11 cellular contexts compared by ENCODE assay signal in genomic region chr14:80940146-80940545, GRCh38. TPM values are rescaled to one million over a fixed set of nuclear protein-coding genes. Genes with fewer than 3 reads are reported as not detected.
DNase-seq lines count a peak whose midpoint lies in the region; ATAC-seq and TF ChIP-seq lines count a peak whose summit lies in the region.
"Had no signal": no experiment of that assay in that cellular context is flagged by ENCODE, and none has a peak within 500 bp of the region (broad histone marks: within the 10 kb centered on the region; RNA-seq: fewer than 3 reads in every experiment).

No MANE protein-coding gene starts in this region.

- H3K4me3 Mint-ChIP-seq in activated naive CD4-positive, alpha-beta T cell treated with anti-CD3 and anti-CD28 coated beads, Interleukin-2, amount 50 U/mL, for 24 hours = peak overlapping the region; percentile 90
- H3K4me3 Mint-ChIP-seq in activated B cell treated with CpG ODN at 0.5 μM for 24 hours (peak overlapping the region; percentile 19), type B pancreatic cell (peak overlapping the region; percentile 22)

- H3K9me3 Mint-ChIP-seq in activated naive CD4-positive, alpha-beta T cell treated with anti-CD3 and anti-CD28 coated beads, Interleukin-2, amount 50 U/mL, for 24 hours = no peaks in the 10 kb centered on the region
- no peaks in the 10 kb centered on the region for H3K9me3 Mint-ChIP-seq in activated B cell treated with CpG ODN at 0.5 μM for 24 hours
- no peaks in the 10 kb centered on the region for H3K9me3 Mint-ChIP-seq in type B pancreatic cell

- POLR2A ChIA-PET in activated B cell treated with CpG ODN at 0.5 μM for 24 hours (lab: Charles Lee) = interaction anchor here (3.1 kb wide), 1 partner anchor 279 kb away, joined by 16 read pairs; no protein-coding TSS in a partner anchor

- H3K36me3 Mint-ChIP-seq in activated naive CD4-positive, alpha-beta T cell treated with anti-CD3 and anti-CD28 coated beads, Interleukin-2, amount 50 U/mL, for 24 hours = peaks cover 4% of the 10 kb centered on the region
- H3K36me3 Mint-ChIP-seq in activated B cell treated with CpG ODN at 0.5 μM for 24 hours (ENCODE audit: low read depth) = peaks cover 1% of the 10 kb centered on the region
- H3K36me3 Mint-ChIP-seq in type B pancreatic cell = no peaks in the 10 kb centered on the region

- TF ChIP-seq CTCF in activated B cell treated with CpG ODN at 0.5 μM for 24 hours (IDR thresholded peaks at IDR 0.05) (no peak), type B pancreatic cell (conservative IDR thresholded peaks at IDR 0.05) (no peak)

- DNase-seq in activated naive CD4-positive, alpha-beta T cell (lab: John Stamatoyannopoulos, UW) = no peak
- DNase-seq in activated B cell treated with CpG ODN at 0.5 μM for 24 hours = no peak
- DNase-seq in type B pancreatic cell (ENCODE audit: extremely low spot score, unreplicated experiment) = no peak
- DNase-seq in left lobe of liver (ENCODE audit: low spot score) = no peak
- DNase-seq in left cardiac atrium = no peak
- no peak for DNase-seq in activated CD8-positive, alpha-beta memory T cell treated with anti-CD3 and anti-CD28 coated beads, Interleukin-2, amount 50 U/mL, for 4 hours
- DNase-seq: NCI-H187 treated with DMSO at 0.1 percent for 48 hours; stimulated activated CD8-positive, alpha-beta memory T cell treated with anti-CD3 and anti-CD28 coated beads, Interleukin-4, amount 100 ng/mL, for 48 hours had no signal

- intact Hi-C loops in activated B cell treated with CpG ODN at 0.5 μM for 24 hours (cut with micrococcal nuclease) = no loop called here
- intact Hi-C loops in left cardiac atrium (cut with DNase I) = loop anchor here in 1 of 2 donors (5.0 kb wide), 1 partner anchor 227 kb away; no protein-coding TSS in a partner anchor

- ATAC-seq in HG03520 (IDR thresholded peaks at IDR 0.05; ENCODE audit: unreplicated experiment) (peak; percentile 28), activated B cell treated with CpG ODN at 0.5 μM for 24 hours (ENCODE audit: low read depth) (no peak), left lobe of liver (no peak), left cardiac atrium (no peak)

- peaks cover 24% of the 10 kb centered on the region for H3K4me1 Mint-ChIP-seq in activated naive CD4-positive, alpha-beta T cell treated with anti-CD3 and anti-CD28 coated beads, Interleukin-2, amount 50 U/mL, for 24 hours
- peaks cover 22% of the 10 kb centered on the region for H3K4me1 Mint-ChIP-seq in activated B cell treated with CpG ODN at 0.5 μM for 24 hours
- peaks cover 17% of the 10 kb centered on the region for H3K4me1 Mint-ChIP-seq in type B pancreatic cell (ENCODE audit: unreplicated experiment)

- CTCF ChIA-PET in activated B cell treated with CpG ODN at 0.5 μM for 24 hours (lab: Charles Lee) = no interaction called here

- no peaks in the 10 kb centered on the region for H3K27me3 Mint-ChIP-seq in activated naive CD4-positive, alpha-beta T cell treated with anti-CD3 and anti-CD28 coated beads, Interleukin-2, amount 50 U/mL, for 24 hours
- H3K27me3 Mint-ChIP-seq in activated B cell treated with CpG ODN at 0.5 μM for 24 hours (no peaks in the 10 kb centered on the region), type B pancreatic cell (no peaks in the 10 kb centered on the region)

- H3K27ac Mint-ChIP-seq in activated naive CD4-positive, alpha-beta T cell treated with anti-CD3 and anti-CD28 coated beads, Interleukin-2, amount 50 U/mL, for 24 hours = peak overlapping the region; percentile 30
- no peak overlapping the region for H3K27ac Mint-ChIP-seq in activated B cell treated with CpG ODN at 0.5 μM for 24 hours
- no peak overlapping the region for H3K27ac Mint-ChIP-seq in type B pancreatic cell

RNA-seq across cellular contexts. Expression of gene CEP128, which starts 1.4 kb away (rescaled TPM):
- total RNA-seq in activated B cell treated with CpG ODN at 0.5 μM for 24 hours (21.1 and 25.0 TPM in 2 replicates), type B pancreatic cell (ENCODE audit: low replicate concordance) (7.4 and 17.7 TPM in 2 replicates), left lobe of liver (1.7 TPM), left cardiac atrium (1 to 10 TPM; 4.0 to 5.2 TPM)

RNA-seq across cellular contexts. Expression of gene TSHR, which starts 15.3 kb away (rescaled TPM):
- total RNA-seq in activated B cell treated with CpG ODN at 0.5 μM for 24 hours (0.17 TPM in 1 of 2 replicates, not detected in the other), type B pancreatic cell (ENCODE audit: low replicate concordance) (0.65 and 1.6 TPM in 2 replicates), left lobe of liver (0.15 TPM), left cardiac atrium (not detected)
- total RNA-seq: kidney epithelial cell had no signal

Comparison
In these comparisons a context has a peak if more than half of its experiments do, and no peak if none do; other contexts are left out.
1. H3K4me3 Mint-ChIP-seq: peak in every context shown above with its lines; median percentile 90 in activated naive CD4-positive, alpha-beta T cell treated with anti-CD3 and anti-CD28 coated beads, Interleukin-2, amount 50 U/mL, for 24 hours; 22 in type B pancreatic cell; 19 in activated B cell treated with CpG ODN at 0.5 μM for 24 hours.